In genomic region chr4:164768516-164768915, GRCh38 we compare ENCODE assay signal across 8 cellular contexts. TPM values are rescaled to one million over a fixed set of nuclear protein-coding genes. Genes with fewer than 3 reads are reported as not detected.
DNase-seq lines count a peak whose midpoint lies in the region; ATAC-seq, FAIRE-seq and TF ChIP-seq lines count a peak whose summit lies in the region.

No MANE protein-coding gene starts in this region.

- TF ChIP-seq RAD21 in HCT116 (IDR thresholded peaks at IDR 0.05; ENCODE audit: low read depth), result peak; percentile 39

- TF ChIP-seq POLR2A in HCT116 (IDR thresholded peaks at IDR 0.05; ENCODE audit: borderline replicate concordance, extremely low read depth, insufficient read depth, insufficient read length) (no peak), thyroid gland (IDR thresholded peaks at IDR 0.05) (no peak)

- TF ChIP-seq CTCF in DOHH2 (IDR thresholded peaks at IDR 0.05; ENCODE audit: low read depth, low read length, poor library complexity, severe bottlenecking), result peak; percentile 47
- TF ChIP-seq CTCF in HCT116 (IDR thresholded peaks at IDR 0.05 in 2 of 3, conservative IDR thresholded peaks at IDR 0.05 in 1 of 3; ENCODE audit: borderline replicate concordance in 1 of 3, insufficient read depth in 1 of 3, low read depth in 2 of 3, low read length in 2 of 3), result peak; percentile 39 to 61 (median 48); a peak in 5 of 6 replicates
- TF ChIP-seq CTCF in RWPE1 (conservative IDR thresholded peaks at IDR 0.05; ENCODE audit: low read depth), result peak; percentile 60
- no peak for TF ChIP-seq CTCF in omental fat pad (IDR thresholded peaks at IDR 0.05)
- peak in 3 of 6 experiments; percentile 11 to 45 (median 17) for TF ChIP-seq CTCF in thyroid gland (IDR thresholded peaks at IDR 0.05)

- RAD21 ChIA-PET in HCT116 (lab: Charles Lee; ENCODE audit: low non-redundant PET in 1 of 2, low total read pairs in 2 of 2, uncharacterized antibody in 2 of 2, unreplicated experiment in 2 of 2), result interaction anchor here in 1 of 2 experiments (1.3 kb wide), 1 partner anchor 328 kb away, joined by 3 read pairs; no protein-coding TSS in a partner anchor

- no peaks in the 10 kb centered on the region for H3K9me3 ChIP-seq in DOHH2 (ENCODE audit: control insufficient read depth, insufficient read depth, low read length)
- no peaks in the 10 kb centered on the region for H3K9me3 ChIP-seq in HCT116 (ENCODE audit: control insufficient read depth in 1 of 2, insufficient read depth in 1 of 2, low read depth in 1 of 2, low read length in 2 of 2)
- H3K9me3 ChIP-seq in thyroid gland, result no peaks in the 10 kb centered on the region

- H3K79me2 ChIP-seq in DOHH2 (ENCODE audit: control insufficient read depth, low read length) (no peaks in the 10 kb centered on the region), HCT116 (ENCODE audit: insufficient read depth, low read length) (no peaks in the 10 kb centered on the region)

- no peaks in the 10 kb centered on the region for H3F3A ChIP-seq in DOHH2 (ENCODE audit: control insufficient read depth, insufficient read depth)

- H3K4me2 ChIP-seq in DOHH2 (ENCODE audit: low read length) (no peak overlapping the region), HCT116 (ENCODE audit: low read length) (no peak overlapping the region)

- CTCF ChIA-PET in HCT116 (lab: Charles Lee) (interaction anchor here (1.3 to 2.1 kb wide), 5 partner anchors 8 to 328 kb away, joined by 4 to 21 read pairs (median 5); no protein-coding TSS in a partner anchor), RWPE1 (lab: Yijun Ruan, JAX) (interaction anchor here (0.6 to 1.1 kb wide), 14 partner anchors 9 to 1776 kb away, joined by 3 to 7 read pairs (median 4); no protein-coding TSS in a partner anchor)

- 39 to 41% methylated on average over 5 of the region's 5 CpGs for WGBS in thyroid gland, 2 donors

- no peaks in the 10 kb centered on the region for H3K9me2 ChIP-seq in DOHH2 (replicated peaks; ENCODE audit: control insufficient read depth, low read length)
- H3K9me2 ChIP-seq in HCT116 (ENCODE audit: insufficient read depth), result no peaks in the 10 kb centered on the region

- H3K27ac ChIP-seq in DOHH2 (ENCODE audit: low read depth, low read length) (no peak overlapping the region), HCT116 (ENCODE audit: low read depth, low read length) (no peak overlapping the region), RWPE1 (no peak overlapping the region), thyroid gland (no peak overlapping the region)

- DNase-seq in HCT116 (ENCODE audit: low read depth, low spot score) (peak; percentile 6), RWPE1 (ENCODE audit: low spot score) (no peak), NCI-H226 (no peak), omental fat pad (ENCODE audit: low spot score) (no peak), thyroid gland (no peak)

- ATAC-seq in HCT116 (peak; percentile 79), omental fat pad (ENCODE audit: low FRiP score) (no peak), HG02571 (IDR thresholded peaks at IDR 0.05; ENCODE audit: unreplicated experiment) (no peak)

- no peaks in the 10 kb centered on the region for H4K20me1 ChIP-seq in DOHH2 (ENCODE audit: control insufficient read depth, insufficient read depth, low read depth, low read length)
- H4K20me1 ChIP-seq in HCT116 (ENCODE audit: insufficient read depth), result no peaks in the 10 kb centered on the region

- H3K4me1 ChIP-seq in DOHH2 (ENCODE audit: control insufficient read depth, low read length) (no peaks in the 10 kb centered on the region), HCT116 (ENCODE audit: control insufficient read depth in 1 of 2, insufficient read depth in 2 of 2, low read length in 2 of 2) (no peaks in the 10 kb centered on the region), thyroid gland (peaks cover 0 to 4% of the 10 kb centered on the region in 2 donors)

- H3K4me3 ChIP-seq in DOHH2 (ENCODE audit: low read length) (no peak overlapping the region), HCT116 (replicated peaks in 1 of 2; ENCODE audit: low read depth in 1 of 2, low read length in 2 of 2) (no peak overlapping the region), thyroid gland (replicated peaks in 1 of 3) (no peak overlapping the region)

- FAIRE-seq in islet of Langerhans (lab: Jason Lieb, UNC), result peak; percentile 49

- POLR2A ChIA-PET in HCT116 (lab: Charles Lee) (no interaction called here), RWPE1 (lab: Yijun Ruan, JAX; ENCODE audit: low non-redundant PET) (no interaction called here)

- H3K36me3 ChIP-seq in DOHH2 (ENCODE audit: control insufficient read depth, low read length), result no peaks in the 10 kb centered on the region
- no peaks in the 10 kb centered on the region for H3K36me3 ChIP-seq in HCT116 (ENCODE audit: control insufficient read depth in 1 of 2, insufficient read depth in 2 of 2, low read length in 2 of 2)
- no peaks in the 10 kb centered on the region for H3K36me3 ChIP-seq in thyroid gland

- intact Hi-C loops in HCT116 (cut with micrococcal nuclease) (loop anchor here (1.0 to 2.0 kb wide), 2 partner anchors 229 to 328 kb away; no protein-coding TSS in a partner anchor), thyroid gland (cut with DNase I) (no loop called here)

- H3K9ac ChIP-seq in HCT116 (ENCODE audit: low read length), result no peak overlapping the region

- 0 out of 2 replicates have a peak, but pooled peaks cover 1% of the 10 kb centered on the region for H3K27me3 ChIP-seq in DOHH2 (ENCODE audit: control insufficient read depth, low read length)
- H3K27me3 ChIP-seq in HCT116 (ENCODE audit: insufficient read depth, low read length), result no peaks in the 10 kb centered on the region
- no peaks in the 10 kb centered on the region for H3K27me3 ChIP-seq in thyroid gland

- no TSS peak for BruUV-seq in HCT116 (replicated peaks; lab: Mats Ljungman, UMichigan)

- no peak overlapping the region for H2AFZ ChIP-seq in HCT116 (ENCODE audit: low read depth, low read length, poor library complexity, severe bottlenecking)

TF ChIP-seq in HCT116, 20 proteins besides CTCF, POLR2A, EP300 and RAD21 (continues in another document):
- TF ChIP-seq YY1 (IDR thresholded peaks at IDR 0.05; ENCODE audit: extremely low read depth, insufficient replicate concordance, low read depth, low read length) (no peak), ELF1 (IDR thresholded peaks at IDR 0.05; ENCODE audit: borderline replicate concordance, low read depth) (no peak), ZNF274 (IDR thresholded peaks at IDR 0.05; ENCODE audit: low read depth, low read length) (no peak), REST (IDR thresholded peaks at IDR 0.05; ENCODE audit: low read depth) (no peak), MAX (IDR thresholded peaks at IDR 0.05) (no peak), ZFX (IDR thresholded peaks at IDR 0.05) (no peak), SIN3A (IDR thresholded peaks at IDR 0.05; ENCODE audit: low read depth) (no peak), SP1 (IDR thresholded peaks at IDR 0.05; ENCODE audit: low read depth) (no peak), TCF7L2 (IDR thresholded peaks at IDR 0.05; ENCODE audit: borderline replicate concordance, extremely low read depth, insufficient read depth, insufficient read length) (no peak), CBX3 (IDR thresholded peaks at IDR 0.05; ENCODE audit: low read depth) (no peak)
- TF ChIP-seq, protein P1, sequence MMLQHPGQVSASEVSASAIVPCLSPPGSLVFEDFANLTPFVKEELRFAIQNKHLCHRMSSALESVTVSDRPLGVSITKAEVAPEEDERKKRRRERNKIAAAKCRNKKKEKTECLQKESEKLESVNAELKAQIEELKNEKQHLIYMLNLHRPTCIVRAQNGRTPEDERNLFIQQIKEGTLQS (IDR thresholded peaks at IDR 0.05), result no peak
- TF ChIP-seq, protein P2, sequence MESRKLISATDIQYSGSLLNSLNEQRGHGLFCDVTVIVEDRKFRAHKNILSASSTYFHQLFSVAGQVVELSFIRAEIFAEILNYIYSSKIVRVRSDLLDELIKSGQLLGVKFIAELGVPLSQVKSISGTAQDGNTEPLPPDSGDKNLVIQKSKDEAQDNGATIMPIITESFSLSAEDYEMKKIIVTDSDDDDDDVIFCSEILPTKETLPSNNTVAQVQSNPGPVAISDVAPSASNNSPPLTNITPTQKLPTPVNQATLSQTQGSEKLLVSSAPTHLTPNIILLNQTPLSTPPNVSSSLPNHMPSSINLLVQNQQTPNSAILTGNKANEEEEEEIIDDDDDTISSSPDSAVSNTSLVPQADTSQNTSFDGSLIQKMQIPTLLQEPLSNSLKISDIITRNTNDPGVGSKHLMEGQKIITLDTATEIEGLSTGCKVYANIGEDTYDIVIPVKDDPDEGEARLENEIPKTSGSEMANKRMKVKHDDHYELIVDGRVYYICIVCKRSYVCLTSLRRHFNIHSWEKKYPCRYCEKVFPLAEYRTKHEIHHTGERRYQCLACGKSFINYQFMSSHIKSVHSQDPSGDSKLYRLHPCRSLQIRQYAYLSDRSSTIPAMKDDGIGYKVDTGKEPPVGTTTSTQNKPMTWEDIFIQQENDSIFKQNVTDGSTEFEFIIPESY (IDR thresholded peaks at IDR 0.05; ENCODE audit: extremely low read depth, insufficient replicate concordance, low read length), result no peak

RNA-seq across cellular contexts. Expression of gene SMIM31, which starts 14.6 kb away (rescaled TPM):
- total RNA-seq in HCT116 (2021; ENCODE audit: unreplicated experiment) (not detected), omental fat pad (not detected), thyroid gland (not detected)
- polyA plus RNA-seq in HCT116 (2012), result not detected in 2 replicates

Comparison
In these comparisons a context has a peak if more than half of its experiments do, and no peak if none do; other contexts are left out.
1. CTCF ChIP-seq: peak in DOHH2 (single experiment), HCT116 (3 of 3) and RWPE1 (single experiment); none in omental fat pad (0 of 3).